ENCODE assay signal across 19 cellular contexts in genomic region chr5:5558593-5558992, GRCh38.
"Had no signal": no experiment of that assay in that cellular context is flagged by ENCODE, and none has a peak within 500 bp of the region (broad histone marks: within the 10 kb centered on the region; RNA-seq: fewer than 3 reads in every experiment).

No MANE protein-coding gene starts in this region.

- H3K4me1 ChIP-seq: colonic mucosa, heart right ventricle, parathyroid adenoma, prostate gland, right lobe of liver, suprapubic skin, thyroid gland had no signal

- H3K9me3 Mint-ChIP-seq: stimulated activated effector memory CD8-positive, alpha-beta T cell treated with anti-CD3 and anti-CD28 coated beads, Interleukin-12 subunit alpha, Interleukin-12 subunit beta, amount 100 ng/mL, for 72 hours; type B pancreatic cell had no signal

- DNase-seq: colonic mucosa; effector CD4-positive, alpha-beta T cell; heart right ventricle; hypothalamus; islet precursor cell; mammary epithelial cell; mucosa of descending colon; naive thymus-derived CD8-positive, alpha-beta T cell; occipital lobe; right lobe of liver; stimulated activated CD4-positive, alpha-beta T cell treated with anti-CD3 and anti-CD28 coated beads, Interleukin-4, amount 100 ng/mL, for 1 hour; stimulated activated CD8-positive, alpha-beta memory T cell treated with anti-CD3 and anti-CD28 coated beads, Interleukin-4, amount 100 ng/mL, for 48 hours; stimulated activated naive CD8-positive, alpha-beta T cell treated with anti-CD3 and anti-CD28 coated beads, Interleukin-15, Interleukin-2, amounts not matched to agents 100 U/mL and 50 U/mL, for 24 hours; thyroid gland had no signal

- H3K27me3 ChIP-seq: colonic mucosa, heart right ventricle, right lobe of liver, suprapubic skin, thyroid gland had no signal

- H3K79me2 ChIP-seq: parathyroid adenoma had no signal

- H3K4me1 Mint-ChIP-seq: stimulated activated effector memory CD8-positive, alpha-beta T cell treated with anti-CD3 and anti-CD28 coated beads, Interleukin-12 subunit alpha, Interleukin-12 subunit beta, amount 100 ng/mL, for 72 hours had no signal

- H3K4me3 Mint-ChIP-seq: naive thymus-derived CD8-positive, alpha-beta T cell; stimulated activated effector memory CD8-positive, alpha-beta T cell treated with anti-CD3 and anti-CD28 coated beads, Interleukin-12 subunit alpha, Interleukin-12 subunit beta, amount 100 ng/mL, for 72 hours; type B pancreatic cell had no signal

- H2AFZ ChIP-seq: parathyroid adenoma had no signal

- H3K27ac Mint-ChIP-seq: naive thymus-derived CD8-positive, alpha-beta T cell; stimulated activated effector memory CD8-positive, alpha-beta T cell treated with anti-CD3 and anti-CD28 coated beads, Interleukin-12 subunit alpha, Interleukin-12 subunit beta, amount 100 ng/mL, for 72 hours; type B pancreatic cell had no signal

- H3K36me3 Mint-ChIP-seq: stimulated activated effector memory CD8-positive, alpha-beta T cell treated with anti-CD3 and anti-CD28 coated beads, Interleukin-12 subunit alpha, Interleukin-12 subunit beta, amount 100 ng/mL, for 72 hours; type B pancreatic cell had no signal

- H3K9ac ChIP-seq: parathyroid adenoma had no signal

- H3K9me3 ChIP-seq: colonic mucosa, mucosa of descending colon, prostate gland, right lobe of liver, thyroid gland had no signal

- H3K27ac ChIP-seq: colonic mucosa, heart right ventricle, parathyroid adenoma, prostate gland, right lobe of liver, suprapubic skin, thyroid gland had no signal

- H3K4me3 ChIP-seq: colonic mucosa, heart right ventricle, mucosa of descending colon, prostate gland, right lobe of liver, suprapubic skin, thyroid gland had no signal

- H3K36me3 ChIP-seq: colonic mucosa, heart right ventricle, prostate gland, right lobe of liver, suprapubic skin, thyroid gland had no signal
